In genomic region chr11:33869511-33870422, GRCh38 we compare ENCODE assay signal across 8 cellular contexts. TPM values are rescaled to one million over a fixed set of nuclear protein-coding genes. Genes with fewer than 3 reads are reported as not detected.
DNase-seq lines count a peak whose midpoint lies in the region; ATAC-seq, FAIRE-seq and TF ChIP-seq lines count a peak whose summit lies in the region.

No MANE protein-coding gene starts in this region.

- peak; percentile 81 for ATAC-seq in left lung
- ATAC-seq in GM18858 (IDR thresholded peaks at IDR 0.05; ENCODE audit: unreplicated experiment): no peak

- TF ChIP-seq CTCF in Peyer's patch (IDR thresholded peaks at IDR 0.05) (no peak), left lung (IDR thresholded peaks at IDR 0.05) (no peak)

- H3K27ac ChIP-seq in Peyer's patch (peak overlapping the region; percentile 48 to 79 (median 74)), cingulate gyrus (ENCODE audit: low read depth, low read length) (peak overlapping the region; percentile 57), left lung (peak overlapping the region; percentile 74 to 92)

- H3K9me3 ChIP-seq in Peyer's patch: no peaks in the 10 kb centered on the region
- no peaks in the 10 kb centered on the region for H3K9me3 ChIP-seq in left lung

- DNase-seq in stimulated activated CD4-positive, alpha-beta T cell treated with anti-CD3 and anti-CD28 coated beads, Interleukin-12 subunit alpha, Interleukin-12 subunit beta, amount 100 ng/mL, for 4 hours: peak; percentile 19
- no peak for DNase-seq in stimulated activated CD4-positive, alpha-beta T cell treated with anti-CD3 and anti-CD28 coated beads, Interleukin-4, amount 100 ng/mL, for 24 hours
- peak; percentile 25 for DNase-seq in HTR-8/SVneo (ENCODE audit: insufficient read length, low spot score)
- DNase-seq in Peyer's patch: peak; percentile 27 to 59 (median 58)
- DNase-seq in left lung: peak; percentile 71 to 92

- H3K4me3 Mint-ChIP-seq in stimulated activated naive CD8-positive, alpha-beta T cell treated with anti-CD3 and anti-CD28 coated beads, Interleukin-15, Interleukin-2, amounts not matched to agents 100 ng/mL and 50 ng/mL, for 24 hours: peak overlapping the region; percentile 84

- H3K36me3 ChIP-seq in Peyer's patch (no peaks in the 10 kb centered on the region), left lung (peaks cover 0 to 1% of the 10 kb centered on the region in 2 donors)

- H3K4me3 ChIP-seq in Peyer's patch (peak overlapping the region; percentile 45 to 71 (median 64)), left lung (peak overlapping the region; percentile 42 to 64)

- H3K27me3 Mint-ChIP-seq in stimulated activated naive CD8-positive, alpha-beta T cell treated with anti-CD3 and anti-CD28 coated beads, Interleukin-15, Interleukin-2, amounts not matched to agents 100 ng/mL and 50 ng/mL, for 24 hours: peaks cover 78% of the 10 kb centered on the region

- no peaks in the 10 kb centered on the region for H3K9me3 Mint-ChIP-seq in stimulated activated naive CD8-positive, alpha-beta T cell treated with anti-CD3 and anti-CD28 coated beads, Interleukin-15, Interleukin-2, amounts not matched to agents 100 ng/mL and 50 ng/mL, for 24 hours

- no peak for FAIRE-seq in HTR-8/SVneo (lab: Jason Lieb, UNC)

- H3K4me1 ChIP-seq in Peyer's patch (peaks cover 0 to 17% (median 7%) of the 10 kb centered on the region in 4 donors), left lung (peaks cover 0 to 58% of the 10 kb centered on the region in 2 donors)

- TF ChIP-seq POLR2A in Peyer's patch (IDR thresholded peaks at IDR 0.05): no peak

- peak overlapping the region; percentile 8 for H3K27ac Mint-ChIP-seq in stimulated activated naive CD8-positive, alpha-beta T cell treated with anti-CD3 and anti-CD28 coated beads, Interleukin-15, Interleukin-2, amounts not matched to agents 100 ng/mL and 50 ng/mL, for 24 hours

- H3K4me1 Mint-ChIP-seq in stimulated activated naive CD8-positive, alpha-beta T cell treated with anti-CD3 and anti-CD28 coated beads, Interleukin-15, Interleukin-2, amounts not matched to agents 100 ng/mL and 50 ng/mL, for 24 hours (ENCODE audit: low read depth): peaks cover 24% of the 10 kb centered on the region

- peaks cover 0 to 16% of the 10 kb centered on the region in 2 donors for H3K27me3 ChIP-seq in Peyer's patch
- peaks cover 5 to 32% of the 10 kb centered on the region in 2 donors for H3K27me3 ChIP-seq in left lung

- intact Hi-C loops in left lung (cut with DNase I): loop anchor here (5.0 to 10.0 kb wide), 2 partner anchors 63 to 85 kb away; no protein-coding TSS in a partner anchor

- no peaks in the 10 kb centered on the region for H3K36me3 Mint-ChIP-seq in stimulated activated naive CD8-positive, alpha-beta T cell treated with anti-CD3 and anti-CD28 coated beads, Interleukin-15, Interleukin-2, amounts not matched to agents 100 ng/mL and 50 ng/mL, for 24 hours (ENCODE audit: low read depth)

RNA-seq across cellular contexts. Expression of gene LMO2, which starts 22.1 kb away (rescaled TPM):
- total RNA-seq in Peyer's patch (1 to 10 TPM; 5.1 to 9.1 (median 7.2) TPM), left lung (10 to 100 TPM; 27.8 to 42.0 TPM)
